Comparison of ENCODE assay signal across 18 cellular contexts in the genomic region with DNA sequence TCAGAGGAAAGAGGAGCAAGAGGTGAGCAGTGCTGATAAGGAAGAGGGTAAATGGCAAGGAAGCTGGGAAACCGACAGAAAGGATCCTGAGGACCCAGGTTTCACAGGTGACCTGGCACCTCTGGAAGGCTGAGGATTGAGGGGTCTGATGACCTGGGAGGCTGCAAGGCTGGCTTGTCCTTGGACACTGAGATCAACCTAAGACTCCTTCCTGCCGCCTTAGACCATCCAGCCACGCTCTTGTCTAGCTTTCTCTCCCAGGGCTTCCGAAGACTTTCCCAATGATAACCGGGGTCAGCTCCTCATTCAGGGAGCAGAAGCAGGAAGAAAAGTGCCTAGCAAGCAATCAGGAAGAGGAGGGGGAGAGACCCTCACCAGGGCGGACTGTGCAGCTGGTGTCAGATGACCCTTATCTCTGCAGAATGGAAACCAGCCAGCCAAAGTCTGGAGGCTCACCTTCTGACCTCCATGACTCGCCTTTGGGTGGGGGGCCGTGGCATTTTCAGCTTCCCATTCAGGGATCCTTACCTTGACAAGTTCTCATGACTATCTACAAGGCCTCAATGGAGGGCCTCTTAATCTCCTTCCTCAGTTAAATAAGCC.
DNase-seq lines count a peak whose midpoint lies in the region; ATAC-seq and TF ChIP-seq lines count a peak whose summit lies in the region.
"Had no signal": no experiment of that assay in that cellular context is flagged by ENCODE, and none has a peak within 500 bp of the region (broad histone marks: within the 10 kb centered on the region; RNA-seq: fewer than 3 reads in every experiment).

No MANE protein-coding gene starts in this region.

- H3K27me3 Mint-ChIP-seq in stimulated activated naive CD8-positive, alpha-beta T cell treated with anti-CD3 and anti-CD28 coated beads, Interleukin-15, Interleukin-2, amounts not matched to agents 100 ng/mL and 50 ng/mL, for 24 hours: no peaks in the 10 kb centered on the region
- H3K27me3 Mint-ChIP-seq in activated naive CD8-positive, alpha-beta T cell treated with anti-CD3 and anti-CD28 coated beads, Interleukin-2, amount 10 ng/mL, durations not matched to agents 7 days and 5 days: no peaks in the 10 kb centered on the region
- H3K27me3 Mint-ChIP-seq: IgD-negative memory B cell had no signal

- peaks cover 31% of the 10 kb centered on the region for H3K36me3 Mint-ChIP-seq in stimulated activated naive CD8-positive, alpha-beta T cell treated with anti-CD3 and anti-CD28 coated beads, Interleukin-15, Interleukin-2, amounts not matched to agents 100 ng/mL and 50 ng/mL, for 24 hours (ENCODE audit: low read depth)
- peaks cover 11% of the 10 kb centered on the region for H3K36me3 Mint-ChIP-seq in activated naive CD8-positive, alpha-beta T cell treated with anti-CD3 and anti-CD28 coated beads, Interleukin-2, amount 10 ng/mL, durations not matched to agents 7 days and 5 days
- H3K36me3 Mint-ChIP-seq: IgD-negative memory B cell had no signal

- peak overlapping the region; percentile 27 for H3K27ac ChIP-seq in muscle layer of colon (ENCODE audit: low read depth, low read length)
- H3K27ac ChIP-seq: right lobe of liver had no signal

- ATAC-seq in stimulated activated naive CD8-positive, alpha-beta T cell treated with anti-CD3 and anti-CD28 coated beads, Interleukin-15, Interleukin-2, amounts not matched to agents 100 U/mL and 50 U/mL, for 24 hours: no peak
- no peak for ATAC-seq in activated naive CD8-positive, alpha-beta T cell treated with anti-CD3 and anti-CD28 coated beads, Interleukin-2, amount 10 ng/mL, durations not matched to agents 7 days and 5 days (ENCODE audit: low read depth)
- ATAC-seq in left colon (no peak), GM21447 (IDR thresholded peaks at IDR 0.05; ENCODE audit: unreplicated experiment) (no peak), HG03442 (IDR thresholded peaks at IDR 0.05; ENCODE audit: unreplicated experiment) (no peak)

- peak overlapping the region; percentile 50 for H3K27ac Mint-ChIP-seq in stimulated activated naive CD8-positive, alpha-beta T cell treated with anti-CD3 and anti-CD28 coated beads, Interleukin-15, Interleukin-2, amounts not matched to agents 100 ng/mL and 50 ng/mL, for 24 hours
- peak overlapping the region; percentile 40 for H3K27ac Mint-ChIP-seq in activated naive CD8-positive, alpha-beta T cell treated with anti-CD3 and anti-CD28 coated beads, Interleukin-2, amount 10 ng/mL, durations not matched to agents 7 days and 5 days

- TF ChIP-seq CTCF in GM10248 (IDR thresholded peaks at IDR 0.05; ENCODE audit: control extremely low read depth, extremely low read depth, low read depth, missing control alignments): no peak

- CTCF ChIA-PET in GM10248 (lab: Yijun Ruan, JAX): interaction anchor here (1.4 kb wide), 1 partner anchor 15 kb away, joined by 6 read pairs; no protein-coding TSS in a partner anchor

- H3K9ac ChIP-seq in muscle layer of colon (ENCODE audit: low read length): no peak overlapping the region

- H3K4me3 Mint-ChIP-seq in stimulated activated naive CD8-positive, alpha-beta T cell treated with anti-CD3 and anti-CD28 coated beads, Interleukin-15, Interleukin-2, amounts not matched to agents 100 ng/mL and 50 ng/mL, for 24 hours: no peak overlapping the region
- H3K4me3 Mint-ChIP-seq in activated naive CD8-positive, alpha-beta T cell treated with anti-CD3 and anti-CD28 coated beads, Interleukin-2, amount 10 ng/mL, durations not matched to agents 7 days and 5 days: no peak overlapping the region

- POLR2A ChIA-PET in activated naive CD8-positive, alpha-beta T cell treated with anti-CD3 and anti-CD28 coated beads, Interleukin-2, amount 10 ng/mL, durations not matched to agents 7 days and 5 days (lab: Charles Lee): no interaction called here
- POLR2A ChIA-PET in GM10248 (lab: Yijun Ruan, JAX): no interaction called here

- H3K27me3 ChIP-seq in muscle layer of colon (ENCODE audit: control insufficient read depth in 1 of 2, insufficient read depth in 2 of 2, low read length in 2 of 2): no peaks in the 10 kb centered on the region
- H3K27me3 ChIP-seq: right lobe of liver had no signal

- H3K9me3 ChIP-seq in muscle layer of colon (ENCODE audit: low read length): no peaks in the 10 kb centered on the region
- H3K9me3 ChIP-seq: right lobe of liver had no signal

- peaks cover 80% of the 10 kb centered on the region for H3K4me1 ChIP-seq in muscle layer of colon (ENCODE audit: insufficient read depth, low read length)

- intact Hi-C loops in left colon (cut with DNase I, micrococcal nuclease): no loop called here

- no peaks in the 10 kb centered on the region for H3K9me3 Mint-ChIP-seq in stimulated activated naive CD8-positive, alpha-beta T cell treated with anti-CD3 and anti-CD28 coated beads, Interleukin-15, Interleukin-2, amounts not matched to agents 100 ng/mL and 50 ng/mL, for 24 hours
- H3K9me3 Mint-ChIP-seq in activated naive CD8-positive, alpha-beta T cell treated with anti-CD3 and anti-CD28 coated beads, Interleukin-2, amount 10 ng/mL, durations not matched to agents 7 days and 5 days: no peaks in the 10 kb centered on the region
- H3K9me3 Mint-ChIP-seq: IgD-negative memory B cell had no signal

- no peak overlapping the region for H3K4me3 ChIP-seq in muscle layer of colon (ENCODE audit: low read depth in 1 of 2, low read length in 2 of 2)
- H3K4me3 ChIP-seq: lung, right lobe of liver had no signal

- H3K36me3 ChIP-seq in muscle layer of colon (ENCODE audit: insufficient read depth, low read length): peaks cover 25% of the 10 kb centered on the region

- H3K4me1 Mint-ChIP-seq in stimulated activated naive CD8-positive, alpha-beta T cell treated with anti-CD3 and anti-CD28 coated beads, Interleukin-15, Interleukin-2, amounts not matched to agents 100 ng/mL and 50 ng/mL, for 24 hours (ENCODE audit: low read depth): peaks cover 82% of the 10 kb centered on the region
- H3K4me1 Mint-ChIP-seq in activated naive CD8-positive, alpha-beta T cell treated with anti-CD3 and anti-CD28 coated beads, Interleukin-2, amount 10 ng/mL, durations not matched to agents 7 days and 5 days: peaks cover 37% of the 10 kb centered on the region

- no peak for DNase-seq in stimulated activated naive CD8-positive, alpha-beta T cell treated with anti-CD3 and anti-CD28 coated beads, Interleukin-15, Interleukin-2, amounts not matched to agents 100 U/mL and 50 U/mL, for 24 hours
- DNase-seq in activated naive CD8-positive, alpha-beta T cell treated with anti-CD3 and anti-CD28 coated beads, Interleukin-2, amount 10 ng/mL, durations not matched to agents 7 days and 5 days: no peak
- DNase-seq in left colon (no peak), GM10248 (ENCODE audit: extremely low spot score) (no peak)
- DNase-seq: activated CD4-positive, alpha-beta T cell treated with anti-CD3 and anti-CD28 coated beads for 48 hours; AML-193; DMS79; effector CD8-positive, alpha-beta T cell; foreskin fibroblast; NCI-H748 treated with DMSO at 0.1 percent for 48 hours; right lobe of liver; stimulated activated CD4-positive, alpha-beta T cell treated with anti-CD3 and anti-CD28 coated beads, Interleukin-4, amount 100 ng/mL, for 1 hour had no signal
